1 cellular context compared by ENCODE assay signal in genomic region chr2:111522231-111522768, GRCh38.
A peak's percentile ranks its signal among the peaks of the same experiment; 100 is the strongest.
TF ChIP-seq lines count a peak whose summit lies in the region.

No MANE protein-coding gene starts in this region.

TF ChIP-seq in HepG2, 621 proteins besides CTCF, POLR2A, EP300 and RAD21 (continued from another document and continues in another):
- TF ChIP-seq ZNF407 (CRISPR knock-in tag; IDR thresholded peaks at IDR 0.05; ENCODE audit: not compliant biosample characterization) (no peak), AFF4 (CRISPR knock-in tag; IDR thresholded peaks at IDR 0.05) (no peak), ZNF644 (CRISPR knock-in tag; IDR thresholded peaks at IDR 0.05; ENCODE audit: low read depth) (no peak; the same call in 1 of the 2 replicates), ZSCAN21 (CRISPR knock-in tag; IDR thresholded peaks at IDR 0.05; ENCODE audit: borderline replicate concordance) (no peak), CEBPG (CRISPR knock-in tag; IDR thresholded peaks at IDR 0.05) (peak; percentile 77), RNF2 (conservative IDR thresholded peaks at IDR 0.05; ENCODE audit: low read depth) (no peak), PREB (CRISPR knock-in tag; IDR thresholded peaks at IDR 0.05) (no peak), ZNF670 (CRISPR knock-in tag; IDR thresholded peaks at IDR 0.05; ENCODE audit: borderline replicate concordance) (no peak), POLR2AphosphoS5 (IDR thresholded peaks at IDR 0.05; ENCODE audit: low read depth, low read length) (no peak), ZKSCAN8 (CRISPR knock-in tag; IDR thresholded peaks at IDR 0.05; ENCODE audit: borderline replicate concordance) (0 out of 2 replicates have a peak, but pooled peaks have one; percentile 31), RFX3 (CRISPR knock-in tag; IDR thresholded peaks at IDR 0.05) (no peak), HOXD1 (CRISPR knock-in tag; IDR thresholded peaks at IDR 0.05) (no peak), ZMAT3 (CRISPR knock-in tag; conservative IDR thresholded peaks at IDR 0.05) (no peak), BRD4 (CRISPR knock-in tag; IDR thresholded peaks at IDR 0.05) (no peak), KLF15 (CRISPR knock-in tag; IDR thresholded peaks at IDR 0.05; ENCODE audit: borderline replicate concordance) (no peak), ZNF136 (CRISPR knock-in tag; IDR thresholded peaks at IDR 0.05; ENCODE audit: low read depth) (no peak), KAT8 (CRISPR knock-in tag; IDR thresholded peaks at IDR 0.05) (peak; percentile 68; the same call in 1 of the 2 replicates), MATR3 (CRISPR knock-in tag; IDR thresholded peaks at IDR 0.05) (no peak), DMTF1 (CRISPR knock-in tag; IDR thresholded peaks at IDR 0.05) (no peak), ZFP62 (CRISPR knock-in tag; IDR thresholded peaks at IDR 0.05) (no peak), ZNF224 (CRISPR knock-in tag; IDR thresholded peaks at IDR 0.05) (no peak), THAP11 (CRISPR knock-in tag; IDR thresholded peaks at IDR 0.05) (peak; percentile 10; the same call in 1 of the 2 replicates), GLMP (CRISPR knock-in tag; IDR thresholded peaks at IDR 0.05; ENCODE audit: borderline replicate concordance) (no peak), KMT2B (CRISPR knock-in tag; IDR thresholded peaks at IDR 0.05) (no peak), IKZF4 (CRISPR knock-in tag; IDR thresholded peaks at IDR 0.05; ENCODE audit: borderline replicate concordance, low read depth, not compliant biosample characterization) (no peak), ZNF773 (CRISPR knock-in tag; IDR thresholded peaks at IDR 0.05; ENCODE audit: borderline replicate concordance) (no peak), ZNF710 (CRISPR knock-in tag; IDR thresholded peaks at IDR 0.05; ENCODE audit: borderline replicate concordance) (no peak), HOMEZ (CRISPR knock-in tag; IDR thresholded peaks at IDR 0.05; ENCODE audit: low read depth) (0 out of 2 replicates have a peak, but pooled peaks have one; percentile 21), ZNF747 (CRISPR knock-in tag; IDR thresholded peaks at IDR 0.05; ENCODE audit: borderline replicate concordance) (no peak)
- TF ChIP-seq, protein P1, sequence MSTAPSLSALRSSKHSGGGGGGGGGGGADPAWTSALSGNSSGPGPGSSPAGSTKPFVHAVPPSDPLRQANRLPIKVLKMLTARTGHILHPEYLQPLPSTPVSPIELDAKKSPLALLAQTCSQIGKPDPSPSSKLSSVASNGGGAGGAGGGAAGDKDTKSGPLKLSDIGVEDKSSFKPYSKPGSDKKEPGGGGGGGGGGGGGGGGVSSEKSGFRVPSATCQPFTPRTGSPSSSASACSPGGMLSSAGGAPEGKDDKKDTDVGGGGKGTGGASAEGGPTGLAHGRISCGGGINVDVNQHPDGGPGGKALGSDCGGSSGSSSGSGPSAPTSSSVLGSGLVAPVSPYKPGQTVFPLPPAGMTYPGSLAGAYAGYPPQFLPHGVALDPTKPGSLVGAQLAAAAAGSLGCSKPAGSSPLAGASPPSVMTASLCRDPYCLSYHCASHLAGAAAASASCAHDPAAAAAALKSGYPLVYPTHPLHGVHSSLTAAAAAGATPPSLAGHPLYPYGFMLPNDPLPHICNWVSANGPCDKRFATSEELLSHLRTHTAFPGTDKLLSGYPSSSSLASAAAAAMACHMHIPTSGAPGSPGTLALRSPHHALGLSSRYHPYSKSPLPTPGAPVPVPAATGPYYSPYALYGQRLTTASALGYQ (CRISPR knock-in tag; IDR thresholded peaks at IDR 0.05), result no peak
- TF ChIP-seq, protein P2, sequence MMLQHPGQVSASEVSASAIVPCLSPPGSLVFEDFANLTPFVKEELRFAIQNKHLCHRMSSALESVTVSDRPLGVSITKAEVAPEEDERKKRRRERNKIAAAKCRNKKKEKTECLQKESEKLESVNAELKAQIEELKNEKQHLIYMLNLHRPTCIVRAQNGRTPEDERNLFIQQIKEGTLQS (CRISPR knock-in tag; IDR thresholded peaks at IDR 0.05), result no peak
